Comparison of ENCODE assay signal across 27 cellular contexts in genomic region chr2:149489452-149489851, GRCh38.
DNase-seq lines count a peak whose midpoint lies in the region; ATAC-seq, FAIRE-seq and TF ChIP-seq lines count a peak whose summit lies in the region.
"Had no signal": no experiment of that assay in that cellular context is flagged by ENCODE, and none has a peak within 500 bp of the region (broad histone marks: within the 10 kb centered on the region; RNA-seq: fewer than 3 reads in every experiment).

No MANE protein-coding gene starts in this region.

- peaks cover 5 to 24% (median 12%) of the 10 kb centered on the region in 5 donors for H3K27me3 Mint-ChIP-seq in naive thymus-derived CD8-positive, alpha-beta T cell

- H3K27me3 ChIP-seq in HepG2 (ENCODE audit: control insufficient read depth in 1 of 2, insufficient read depth in 2 of 2, low read length in 2 of 2): peaks cover 0 to 19% of the 10 kb centered on the region in 2 experiments; a peak in 3 of 5 replicates
- no peaks in the 10 kb centered on the region for H3K27me3 ChIP-seq in right lobe of liver
- no peaks in the 10 kb centered on the region for H3K27me3 ChIP-seq in H1 (replicated peaks in 1 of 4; ENCODE audit: control insufficient read depth in 3 of 4, extremely low read depth in 1 of 4, insufficient read depth in 3 of 4, low read length in 3 of 4)
- H3K27me3 ChIP-seq in mesendoderm (ENCODE audit: insufficient read depth, low read length, poor library complexity): no peaks in the 10 kb centered on the region

- no peak for TF ChIP-seq CTCF in HepG2 (CRISPR knock-in tag; IDR thresholded peaks at IDR 0.05)
- TF ChIP-seq CTCF in right lobe of liver (IDR thresholded peaks at IDR 0.05): no peak
- TF ChIP-seq CTCF in H1 (IDR thresholded peaks at IDR 0.05; ENCODE audit: control extremely low read depth in 1 of 3, insufficient read depth in 1 of 3, low read depth in 1 of 3, low read length in 3 of 3): no peak

- H3K27ac ChIP-seq in HepG2 (ENCODE audit: extremely low read length, insufficient read depth, low read length): no peak overlapping the region
- H3K27ac ChIP-seq in right lobe of liver: no peak overlapping the region
- no peak overlapping the region for H3K27ac ChIP-seq in H1 (ENCODE audit: low read depth, low read length)
- H3K27ac ChIP-seq in mesendoderm (ENCODE audit: low read depth, low read length): no peak overlapping the region
- H3K27ac ChIP-seq: lower lobe of right lung, prostate gland, thoracic aorta had no signal

- FAIRE-seq in HepG2 (lab: Jason Lieb, UNC) (no peak), H1 (lab: Jason Lieb, UNC) (peak; percentile 62)
- FAIRE-seq: GM19239, HTR-8/SVneo had no signal

- no peak for TF ChIP-seq RAD21 in HepG2 (CRISPR knock-in tag; IDR thresholded peaks at IDR 0.05)
- TF ChIP-seq RAD21 in H1 (IDR thresholded peaks at IDR 0.05 in 1 of 2, conservative IDR thresholded peaks at IDR 0.05 in 1 of 2; ENCODE audit: low read depth in 2 of 2, low read length in 2 of 2): no peak

- H3K4me2 ChIP-seq in HepG2 (ENCODE audit: low read depth, low read length) (0 out of 2 replicates have a peak overlapping the region, but pooled peaks have one; percentile 4), H1 (ENCODE audit: insufficient read depth in 1 of 2, low read depth in 2 of 2, low read length in 2 of 2) (peak overlapping the region; percentile 22 to 52; a peak in 2 of 4 replicates), mesendoderm (ENCODE audit: low read length) (no peak overlapping the region)
- H3K4me2 ChIP-seq: SK-N-SH had no signal

- H2AK5ac ChIP-seq in H1 (ENCODE audit: low read depth, low read length) (0 out of 2 replicates have a peak overlapping the region, but pooled peaks have one; percentile 18), mesendoderm (ENCODE audit: low read length) (no peak overlapping the region)

- H3K56ac ChIP-seq in H1 (replicated peaks; ENCODE audit: insufficient read length, low read depth, low read length): no peak overlapping the region
- peak overlapping the region; percentile 56 for H3K56ac ChIP-seq in mesendoderm (ENCODE audit: low read length)

- H4K8ac ChIP-seq in H1 (ENCODE audit: extremely low read depth, insufficient read depth, low read length) (no peak overlapping the region), mesendoderm (ENCODE audit: low read depth, low read length) (no peak overlapping the region)

- H3K4me1 Mint-ChIP-seq in naive thymus-derived CD8-positive, alpha-beta T cell: no peaks in the 10 kb centered on the region

- peak overlapping the region; percentile 62; the same call in 1 of the 2 replicates for H2BK20ac ChIP-seq in H1 (ENCODE audit: low read length)

- H4K5ac ChIP-seq in H1 (ENCODE audit: insufficient read length, low read depth, low read length) (no peak overlapping the region), mesendoderm (ENCODE audit: low read length) (no peak overlapping the region)

- POLR2A ChIA-PET in HepG2 (lab: Yijun Ruan, JAX) (no interaction called here), H1 (lab: Charles Lee; ENCODE audit: partially characterized antibody) (no interaction called here)
- POLR2A ChIA-PET in naive thymus-derived CD8-positive, alpha-beta T cell (lab: Charles Lee): no interaction called here

- CTCF ChIA-PET in HepG2 (lab: Yijun Ruan, JAX; ENCODE audit: low intra/inter-chr PET ratio, low total read pairs) (no interaction called here), H1 (lab: Charles Lee; ENCODE audit: partially characterized antibody) (interaction anchor here (0.6 to 1.4 kb wide), 5 partner anchors 10 to 402 kb away, joined by 3 to 6 read pairs (median 4); no protein-coding TSS in a partner anchor)

- ATAC-seq in HepG2 (no peak), right lobe of liver (no peak)
- no peak for ATAC-seq in naive thymus-derived CD8-positive, alpha-beta T cell
- ATAC-seq: activated naive CD4-positive, alpha-beta T cell treated with anti-CD3 and anti-CD28 coated beads, Interleukin-2, amount 50 U/mL, for 72 hours; gastroesophageal sphincter; HCT116; lower lobe of right lung; stimulated activated naive CD8-positive, alpha-beta T cell treated with anti-CD3 and anti-CD28 coated beads, Interleukin-15, Interleukin-2, amounts not matched to agents 100 U/mL and 50 U/mL, for 24 hours had no signal

- H3K36me3 Mint-ChIP-seq in naive thymus-derived CD8-positive, alpha-beta T cell: peaks cover 0 to 7% (median 0%) of the 10 kb centered on the region in 3 donors
- H3K36me3 Mint-ChIP-seq: activated naive CD4-positive, alpha-beta T cell treated with anti-CD3 and anti-CD28 coated beads, Interleukin-2, amount 50 U/mL, for 72 hours had no signal

- peaks cover 0 to 18% (median 0%) of the 10 kb centered on the region in 9 donors for H3K9me3 Mint-ChIP-seq in naive thymus-derived CD8-positive, alpha-beta T cell
- H3K9me3 Mint-ChIP-seq: T-helper 1 cell treated with Interleukin-12 subunit alpha and Interleukin-12 subunit beta and Interleukin-4 antibody, amounts not matched to agents 30 μg/mL and 1 μg/mL, for 36 hours had no signal

- no peaks in the 10 kb centered on the region for H3K9me3 ChIP-seq in HepG2 (ENCODE audit: low read length)
- H3K9me3 ChIP-seq in right lobe of liver: no peaks in the 10 kb centered on the region
- H3K9me3 ChIP-seq in H1 (ENCODE audit: insufficient read depth in 2 of 2, low read depth in 1 of 2, low read length in 1 of 2): no peaks in the 10 kb centered on the region
- H3K9me3 ChIP-seq: lower lobe of right lung, prostate gland, SK-N-SH, thoracic aorta had no signal

- H2BK15ac ChIP-seq in H1 (ENCODE audit: low read length): no peak overlapping the region
- H2BK15ac ChIP-seq in mesendoderm (replicated peaks; ENCODE audit: low read depth): no peak overlapping the region

- TF ChIP-seq EP300 in HepG2 (IDR thresholded peaks at IDR 0.05; ENCODE audit: low read depth in 2 of 2, low read length in 2 of 2) (no peak), HepG2 (CRISPR knock-in tag; IDR thresholded peaks at IDR 0.05; ENCODE audit: borderline replicate concordance) (no peak), H1 (IDR thresholded peaks at IDR 0.05; ENCODE audit: borderline replicate concordance in 1 of 2, low read depth in 2 of 2, low read length in 2 of 2) (no peak)

- H4K20me1 ChIP-seq in HepG2 (ENCODE audit: insufficient read depth, low read length) (no peaks in the 10 kb centered on the region), H1 (replicated peaks in 1 of 2; ENCODE audit: control insufficient read depth in 1 of 2, insufficient read depth in 2 of 2, low read length in 2 of 2) (no peaks in the 10 kb centered on the region)

- H3K4ac ChIP-seq in H1 (replicated peaks; ENCODE audit: insufficient read length, low read depth, low read length) (no peak overlapping the region), mesendoderm (ENCODE audit: low read depth, low read length) (no peak overlapping the region)

- H3K4me1 ChIP-seq in HepG2 (ENCODE audit: insufficient read depth, low read length) (no peaks in the 10 kb centered on the region), right lobe of liver (no peaks in the 10 kb centered on the region), H1 (replicated peaks in 1 of 4; ENCODE audit: control insufficient read depth in 3 of 4, insufficient read depth in 4 of 4, low read length in 3 of 4) (peaks cover 0 to 7% (median 3%) of the 10 kb centered on the region in 4 experiments; a peak in 4 of 7 replicates), mesendoderm (ENCODE audit: control insufficient read depth, low read depth, low read length) (peaks cover 4% of the 10 kb centered on the region)
- H3K4me1 ChIP-seq: lower lobe of right lung, prostate gland had no signal

- H2BK5ac ChIP-seq in H1 (ENCODE audit: low read depth, low read length) (0 out of 2 replicates have a peak overlapping the region, but pooled peaks have one; percentile 13), mesendoderm (ENCODE audit: low read length) (no peak overlapping the region)

- no peaks in the 10 kb centered on the region for H3K23me2 ChIP-seq in H1 (ENCODE audit: low read depth, low read length)

- no peaks in the 10 kb centered on the region for H3K79me2 ChIP-seq in HepG2 (ENCODE audit: insufficient read depth, low read length)
- no peaks in the 10 kb centered on the region for H3K79me2 ChIP-seq in H1 (ENCODE audit: control insufficient read depth in 1 of 2, insufficient read depth in 2 of 2, low read length in 2 of 2)
- H3K79me2 ChIP-seq in mesendoderm (ENCODE audit: control insufficient read depth, insufficient read depth, low read length): no peaks in the 10 kb centered on the region

- no peak overlapping the region for H4K91ac ChIP-seq in H1 (replicated peaks; ENCODE audit: insufficient read length, low read length)

- in situ Hi-C loops in HepG2 (cut with HindIII; ENCODE audit: extremely low pct_ligation_motif_present, low pct_unique_long_range_greater_than_20kb): no loop called here

- no peak overlapping the region for H2AFZ ChIP-seq in HepG2 (ENCODE audit: low read length)
- peak overlapping the region; percentile 96 for H2AFZ ChIP-seq in H1 (ENCODE audit: low read length)

- H3K27ac Mint-ChIP-seq in naive thymus-derived CD8-positive, alpha-beta T cell: no peak overlapping the region
- H3K27ac Mint-ChIP-seq: activated naive CD4-positive, alpha-beta T cell treated with anti-CD3 and anti-CD28 coated beads, Interleukin-2, amount 50 U/mL, for 72 hours; T-helper 1 cell treated with Interleukin-12 subunit alpha and Interleukin-12 subunit beta and Interleukin-4 antibody, amounts not matched to agents 30 μg/mL and 1 μg/mL, for 36 hours had no signal

- no peak overlapping the region for H3K4me3 Mint-ChIP-seq in naive thymus-derived CD8-positive, alpha-beta T cell
- H3K4me3 Mint-ChIP-seq: T-helper 1 cell treated with Interleukin-12 subunit alpha and Interleukin-12 subunit beta and Interleukin-4 antibody, amounts not matched to agents 30 μg/mL and 1 μg/mL, for 36 hours had no signal

- H3K4me3 ChIP-seq in HepG2 (replicated peaks in 1 of 3; ENCODE audit: insufficient read depth in 1 of 3, low read depth in 2 of 3, low read length in 3 of 3): no peak overlapping the region
- H3K4me3 ChIP-seq in right lobe of liver: no peak overlapping the region
- no peak overlapping the region for H3K4me3 ChIP-seq in H1 (ENCODE audit: extremely low read depth in 1 of 4, insufficient read depth in 2 of 4, low read depth in 3 of 4, low read length in 4 of 4)
- H3K4me3 ChIP-seq in mesendoderm (ENCODE audit: low read length): no peak overlapping the region
- H3K4me3 ChIP-seq: gastroesophageal sphincter, lower lobe of right lung, prostate gland, thoracic aorta had no signal

- no TSS peak for BruUV-seq in HepG2 (replicated peaks; lab: Mats Ljungman, UMichigan)

- no peaks in the 10 kb centered on the region for H3K36me3 ChIP-seq in HepG2 (replicated peaks in 1 of 2; ENCODE audit: control insufficient read depth in 1 of 2, insufficient read depth in 2 of 2, low read length in 2 of 2)
- H3K36me3 ChIP-seq in right lobe of liver: no peaks in the 10 kb centered on the region
- H3K36me3 ChIP-seq in H1 (ENCODE audit: control insufficient read depth in 2 of 4, insufficient read depth in 4 of 4, low read length in 3 of 4): no peaks in the 10 kb centered on the region
- H3K36me3 ChIP-seq in mesendoderm (ENCODE audit: control insufficient read depth, insufficient read depth, low read length): no peaks in the 10 kb centered on the region
- H3K36me3 ChIP-seq: gastroesophageal sphincter, lower lobe of right lung, prostate gland, thoracic aorta had no signal

- TF ChIP-seq POLR2A in HepG2 (IDR thresholded peaks at IDR 0.05; ENCODE audit: insufficient read depth in 1 of 2, low read depth in 2 of 2, low read length in 2 of 2): no peak
- TF ChIP-seq POLR2A in right lobe of liver (IDR thresholded peaks at IDR 0.05): no peak
- TF ChIP-seq POLR2A in H1 (IDR thresholded peaks at IDR 0.05; ENCODE audit: control extremely low read depth in 1 of 2, low read depth in 2 of 2, low read length in 2 of 2): no peak

- H3K79me1 ChIP-seq in H1 (ENCODE audit: low read depth, low read length): no peaks in the 10 kb centered on the region
- H3K79me1 ChIP-seq in mesendoderm (ENCODE audit: low read length): no peaks in the 10 kb centered on the region

- 41% methylated on average over 11 of the region's 11 CpGs for WGBS in HepG2 (ENCODE audit: low lambda C conversion rate)
- 81% methylated on average over 6 of the region's 11 CpGs for WGBS in right lobe of liver (ENCODE audit: insufficient coverage, low coverage, low lambda C conversion rate, missing lambda C conversion rate)
- 66% methylated on average over 11 of the region's 11 CpGs; no CpG with 5 or more reads in 1 of the 2 experiments for WGBS in H1 (ENCODE audit: extremely low coverage in 1 of 2, insufficient coverage in 1 of 2, insufficient read length in 1 of 2, insufficient replicate concordance in 2 of 2, low coverage in 1 of 2, low lambda C conversion rate in 2 of 2, missing lambda C conversion rate in 1 of 2), 2 experiments
- no CpG with 5 or more reads among the region's 11 CpGs for WGBS in mesendoderm (ENCODE audit: extremely low coverage, insufficient coverage, low lambda C conversion rate)

- H3K14ac ChIP-seq in H1 (ENCODE audit: insufficient read length): no peak overlapping the region

- intact Hi-C loops in HepG2 (cut with micrococcal nuclease; ENCODE audit: unreplicated experiment): no loop called here
- intact Hi-C loops in right lobe of liver (cut with DNase I): no loop called here

- H2BK12ac ChIP-seq in H1 (ENCODE audit: low read depth, low read length): peak overlapping the region; percentile 40; the same call in 1 of the 2 replicates

- H3K23ac ChIP-seq in H1 (ENCODE audit: insufficient read length): no peak overlapping the region
- H3K23ac ChIP-seq in mesendoderm (ENCODE audit: low read length): no peak overlapping the region

- no peak overlapping the region for H3K9ac ChIP-seq in HepG2 (ENCODE audit: insufficient read depth, low read depth, low read length)
- H3K9ac ChIP-seq in H1 (replicated peaks in 1 of 4; ENCODE audit: extremely low read depth in 1 of 4, low read depth in 3 of 4, low read length in 3 of 4): no peak overlapping the region; a peak in 1 of 7 replicates
- no peak overlapping the region for H3K9ac ChIP-seq in mesendoderm (ENCODE audit: low read length)
- H3K9ac ChIP-seq: SK-N-SH had no signal

- H3K18ac ChIP-seq in H1 (ENCODE audit: extremely low read depth, low read length): no peak overlapping the region; the same call in 1 of the 2 replicates
- no peak overlapping the region for H3K18ac ChIP-seq in mesendoderm (ENCODE audit: low read length)

- H2BK120ac ChIP-seq in H1 (replicated peaks; ENCODE audit: low read depth, low read length): no peak overlapping the region
- H2BK120ac ChIP-seq in mesendoderm (ENCODE audit: low read depth, low read length): no peak overlapping the region

- no peak for DNase-seq in HepG2 (ENCODE audit: low spot score)
- no peak for DNase-seq in right lobe of liver
- DNase-seq in H1 (ENCODE audit: low read depth in 1 of 2, low spot score in 2 of 2): no peak
- DNase-seq in mesendoderm: peak; percentile 74
- no peak for DNase-seq in NCI-H82 (lab: John Stamatoyannopoulos, UW)
- DNase-seq in naive thymus-derived CD8-positive, alpha-beta T cell: no peak
- no peak for DNase-seq in T-helper 9 cell
- no peak for DNase-seq in germinal center (ENCODE audit: low spot score)
- DNase-seq: activated CD4-positive, alpha-beta T cell treated with anti-CD3 and anti-CD28 coated beads for 4 hours; activated T-cell treated with anti-CD3 and anti-CD28 coated beads for 4 hours; aorta; dorsolateral prefrontal cortex; GDM1; lower lobe of right lung; NCI-H1436; NCI-H2081 treated with DMSO at 0.1 percent for 48 hours; OCI-M1; SK-N-SH; stimulated activated naive CD8-positive, alpha-beta T cell treated with anti-CD3 and anti-CD28 coated beads, Interleukin-15, Interleukin-2, amounts not matched to agents 100 U/mL and 50 U/mL, for 24 hours had no signal

Comparison
In these comparisons a context has a peak if more than half of its experiments do, and no peak if none do; other contexts are left out.
1. Of the 41 proteins assayed by ChIP-seq in both HepG2 and H1: peak only in HepG2: none; only in H1: MAX and USF2; in both: none; in neither: 39.